ENCODE assay signal across 1 cellular context in the genomic region with DNA sequence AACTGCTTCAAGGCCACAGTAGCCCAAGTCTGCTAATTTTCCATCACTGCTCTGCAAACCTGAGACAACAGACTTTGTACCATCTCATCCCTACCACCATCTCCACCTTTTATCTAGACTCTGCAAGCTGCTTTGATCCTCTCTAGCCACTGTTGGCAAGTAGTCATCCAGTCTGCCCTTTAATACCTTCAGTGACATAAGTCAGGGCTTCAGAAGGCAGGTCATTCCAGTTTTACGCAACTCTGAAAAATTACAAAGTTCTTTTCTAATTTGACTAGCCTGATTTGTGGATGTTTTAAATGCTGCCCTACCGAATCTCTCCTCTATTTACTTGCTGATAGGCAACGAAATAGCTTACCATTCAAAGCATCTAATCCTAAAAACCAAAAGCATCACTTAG.
TF ChIP-seq lines count a peak whose summit lies in the region.

No MANE protein-coding gene starts in this region.

TF ChIP-seq in liver, 16 proteins besides CTCF, POLR2A, EP300 and RAD21 (continued from another document):
- peak in 1 of 2 donors; percentile 25 for TF ChIP-seq GABPA (IDR thresholded peaks at IDR 0.05 in 1 of 2, conservative IDR thresholded peaks at IDR 0.05 in 1 of 2)
- TF ChIP-seq, protein P1, sequence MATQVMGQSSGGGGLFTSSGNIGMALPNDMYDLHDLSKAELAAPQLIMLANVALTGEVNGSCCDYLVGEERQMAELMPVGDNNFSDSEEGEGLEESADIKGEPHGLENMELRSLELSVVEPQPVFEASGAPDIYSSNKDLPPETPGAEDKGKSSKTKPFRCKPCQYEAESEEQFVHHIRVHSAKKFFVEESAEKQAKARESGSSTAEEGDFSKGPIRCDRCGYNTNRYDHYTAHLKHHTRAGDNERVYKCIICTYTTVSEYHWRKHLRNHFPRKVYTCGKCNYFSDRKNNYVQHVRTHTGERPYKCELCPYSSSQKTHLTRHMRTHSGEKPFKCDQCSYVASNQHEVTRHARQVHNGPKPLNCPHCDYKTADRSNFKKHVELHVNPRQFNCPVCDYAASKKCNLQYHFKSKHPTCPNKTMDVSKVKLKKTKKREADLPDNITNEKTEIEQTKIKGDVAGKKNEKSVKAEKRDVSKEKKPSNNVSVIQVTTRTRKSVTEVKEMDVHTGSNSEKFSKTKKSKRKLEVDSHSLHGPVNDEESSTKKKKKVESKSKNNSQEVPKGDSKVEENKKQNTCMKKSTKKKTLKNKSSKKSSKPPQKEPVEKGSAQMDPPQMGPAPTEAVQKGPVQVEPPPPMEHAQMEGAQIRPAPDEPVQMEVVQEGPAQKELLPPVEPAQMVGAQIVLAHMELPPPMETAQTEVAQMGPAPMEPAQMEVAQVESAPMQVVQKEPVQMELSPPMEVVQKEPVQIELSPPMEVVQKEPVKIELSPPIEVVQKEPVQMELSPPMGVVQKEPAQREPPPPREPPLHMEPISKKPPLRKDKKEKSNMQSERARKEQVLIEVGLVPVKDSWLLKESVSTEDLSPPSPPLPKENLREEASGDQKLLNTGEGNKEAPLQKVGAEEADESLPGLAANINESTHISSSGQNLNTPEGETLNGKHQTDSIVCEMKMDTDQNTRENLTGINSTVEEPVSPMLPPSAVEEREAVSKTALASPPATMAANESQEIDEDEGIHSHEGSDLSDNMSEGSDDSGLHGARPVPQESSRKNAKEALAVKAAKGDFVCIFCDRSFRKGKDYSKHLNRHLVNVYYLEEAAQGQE (IDR thresholded peaks at IDR 0.05): peak; percentile 82
- no peak for TF ChIP-seq FOXA1 (IDR thresholded peaks at IDR 0.05)
- TF ChIP-seq HNF4G (IDR thresholded peaks at IDR 0.05): peak; percentile 92
- peak; percentile 75 for TF ChIP-seq YY1 (IDR thresholded peaks at IDR 0.05)
- TF ChIP-seq, protein P2, sequence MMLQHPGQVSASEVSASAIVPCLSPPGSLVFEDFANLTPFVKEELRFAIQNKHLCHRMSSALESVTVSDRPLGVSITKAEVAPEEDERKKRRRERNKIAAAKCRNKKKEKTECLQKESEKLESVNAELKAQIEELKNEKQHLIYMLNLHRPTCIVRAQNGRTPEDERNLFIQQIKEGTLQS (IDR thresholded peaks at IDR 0.05): peak; percentile 48
